Comparison of ENCODE assay signal across 18 cellular contexts in the genomic region with DNA sequence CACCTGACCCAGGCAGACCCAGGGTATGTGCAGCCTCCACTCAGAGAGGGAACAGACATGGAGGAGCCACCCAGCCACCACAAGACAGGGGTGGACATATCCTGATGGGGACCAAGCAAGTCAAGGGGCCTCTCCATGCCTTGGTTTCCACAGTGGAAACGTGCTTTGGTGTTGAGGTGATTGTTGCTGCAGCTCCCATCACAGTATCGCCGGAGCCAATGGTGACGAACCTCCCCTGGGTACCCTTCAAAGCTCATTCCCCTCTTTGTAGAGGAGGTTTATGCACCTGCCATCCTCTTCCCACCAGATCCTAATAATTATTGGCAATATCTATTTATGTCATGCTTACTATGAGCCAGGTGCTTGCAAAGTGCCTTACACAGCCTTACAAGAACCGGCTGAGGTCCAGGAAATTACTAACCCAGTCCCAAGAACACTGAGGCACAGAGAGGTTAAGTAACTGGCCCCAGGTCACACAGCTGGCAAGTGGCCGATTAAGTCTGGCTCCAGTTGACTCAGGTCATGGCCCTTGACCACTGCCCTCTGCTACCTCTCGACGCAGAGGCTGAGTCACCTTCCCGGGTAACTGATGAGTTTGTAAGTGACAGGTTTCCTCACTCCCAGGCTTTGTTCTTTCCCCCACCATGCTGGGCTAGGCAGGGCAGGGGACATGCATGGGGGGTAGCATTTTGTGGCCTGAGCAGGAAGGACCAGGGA. TPM values are rescaled to one million over a fixed set of nuclear protein-coding genes. Genes with fewer than 3 reads are reported as not detected.
DNase-seq lines count a peak whose midpoint lies in the region; ATAC-seq and TF ChIP-seq lines count a peak whose summit lies in the region.
"Had no signal": no experiment of that assay in that cellular context is flagged by ENCODE, and none has a peak within 500 bp of the region (broad histone marks: within the 10 kb centered on the region; RNA-seq: fewer than 3 reads in every experiment).

No MANE protein-coding gene starts in this region.

- H3K27ac Mint-ChIP-seq in stimulated activated effector memory CD8-positive, alpha-beta T cell treated with anti-CD3 and anti-CD28 coated beads, Interleukin-12 subunit alpha, Interleukin-12 subunit beta, amount 100 ng/mL, for 72 hours, result peak overlapping the region; percentile 48
- H3K27ac Mint-ChIP-seq: CD8-positive, alpha-beta T cell; GM23338 had no signal

- H3K9me3 ChIP-seq in sigmoid colon, result no peaks in the 10 kb centered on the region
- H3K9me3 ChIP-seq: BLaER1 treated with 17β-estradiol and CSF1 and Interleukin-3, amounts not matched to agents 10 nM and 100 nM had no signal

- ATAC-seq in Right ventricle myocardium inferior, result no peak
- ATAC-seq in Right ventricle myocardium superior (ENCODE audit: poor library complexity), result no peak
- peak; percentile 38 for ATAC-seq in left lobe of liver
- ATAC-seq in stimulated activated effector memory CD8-positive, alpha-beta T cell treated with anti-CD3 and anti-CD28 coated beads, Interleukin-12 subunit alpha, Interleukin-12 subunit beta, amount 100 ng/mL, for 72 hours, result no peak
- no peak for ATAC-seq in HG02642 (IDR thresholded peaks at IDR 0.05; ENCODE audit: poor library complexity, unreplicated experiment)
- ATAC-seq: CD8-positive, alpha-beta T cell; GM23338; HCT116 had no signal

- H3K4me1 Mint-ChIP-seq in stimulated activated effector memory CD8-positive, alpha-beta T cell treated with anti-CD3 and anti-CD28 coated beads, Interleukin-12 subunit alpha, Interleukin-12 subunit beta, amount 100 ng/mL, for 72 hours, result no peaks in the 10 kb centered on the region
- H3K4me1 Mint-ChIP-seq: GM23338 had no signal

- no peaks in the 10 kb centered on the region for H3K9me3 Mint-ChIP-seq in stimulated activated effector memory CD8-positive, alpha-beta T cell treated with anti-CD3 and anti-CD28 coated beads, Interleukin-12 subunit alpha, Interleukin-12 subunit beta, amount 100 ng/mL, for 72 hours
- H3K9me3 Mint-ChIP-seq: CD8-positive, alpha-beta T cell had no signal

- 91 to 92% methylated on average over 9 of the region's 9 CpGs for WGBS in sigmoid colon, 2 donors

- no peak for TF ChIP-seq CTCF in sigmoid colon (IDR thresholded peaks at IDR 0.05)

- H3K4me3 Mint-ChIP-seq in stimulated activated effector memory CD8-positive, alpha-beta T cell treated with anti-CD3 and anti-CD28 coated beads, Interleukin-12 subunit alpha, Interleukin-12 subunit beta, amount 100 ng/mL, for 72 hours, result no peak overlapping the region
- H3K4me3 Mint-ChIP-seq: CD8-positive, alpha-beta T cell; GM23338 had no signal

- TF ChIP-seq EP300 in sigmoid colon (IDR thresholded peaks at IDR 0.05), result no peak

- no peaks in the 10 kb centered on the region for H3K36me3 Mint-ChIP-seq in stimulated activated effector memory CD8-positive, alpha-beta T cell treated with anti-CD3 and anti-CD28 coated beads, Interleukin-12 subunit alpha, Interleukin-12 subunit beta, amount 100 ng/mL, for 72 hours
- H3K36me3 Mint-ChIP-seq: CD8-positive, alpha-beta T cell had no signal

- H3K27me3 ChIP-seq in sigmoid colon, result no peaks in the 10 kb centered on the region
- H3K27me3 ChIP-seq: BLaER1 treated with 17β-estradiol and CSF1 and Interleukin-3, amounts not matched to agents 10 nM and 100 nM had no signal

- DNase-seq in Right ventricle myocardium inferior (ENCODE audit: missing footprints) (peak; percentile 34), Right ventricle myocardium superior (no peak), left lobe of liver (ENCODE audit: low spot score) (no peak), sigmoid colon (no peak), NCI-H1694 (lab: John Stamatoyannopoulos, UW) (no peak)
- DNase-seq in stimulated activated effector memory CD8-positive, alpha-beta T cell treated with anti-CD3 and anti-CD28 coated beads, Interleukin-12 subunit alpha, Interleukin-12 subunit beta, amount 100 ng/mL, for 72 hours (ENCODE audit: low spot score in 2 of 2), result no peak
- DNase-seq: Calu3; CD8-positive, alpha-beta T cell; DMS79 treated with DMSO at 0.1 percent for 48 hours; GF-D8 had no signal

- intact Hi-C loops in Right ventricle myocardium inferior (cut with DNase I), result no loop called here
- intact Hi-C loops in Right ventricle myocardium superior (cut with DNase I), result no loop called here
- intact Hi-C loops in sigmoid colon (cut with DNase I), result no loop called here

- no peak overlapping the region for H3K27ac ChIP-seq in sigmoid colon
- H3K27ac ChIP-seq: 22Rv1; BLaER1 treated with 17β-estradiol and CSF1 and Interleukin-3, amounts not matched to agents 10 nM and 100 nM had no signal

- H3K36me3 ChIP-seq in sigmoid colon, result no peaks in the 10 kb centered on the region
- H3K36me3 ChIP-seq: BLaER1 treated with 17β-estradiol and CSF1 and Interleukin-3, amounts not matched to agents 10 nM and 100 nM had no signal

- no peak overlapping the region for H3K4me3 ChIP-seq in sigmoid colon
- H3K4me3 ChIP-seq: BLaER1 treated with 17β-estradiol and CSF1 and Interleukin-3, amounts not matched to agents 10 nM and 100 nM; GM23338 had no signal

- no peak for TF ChIP-seq POLR2A in sigmoid colon (IDR thresholded peaks at IDR 0.05)

- no peaks in the 10 kb centered on the region for H3K4me1 ChIP-seq in sigmoid colon

RNA-seq across cellular contexts. Expression of gene SLC12A3, which starts 20.6 kb away (rescaled TPM):
- not detected for total RNA-seq in Right ventricle myocardium inferior
- total RNA-seq in Right ventricle myocardium superior, result not detected
- not detected for total RNA-seq in left lobe of liver
- total RNA-seq in sigmoid colon, result not detected
- under 1 TPM in 1 of 3 donors, not detected in 2; 0.16 TPM for polyA plus RNA-seq in sigmoid colon
- total RNA-seq: A673; Calu3; CD8-positive, alpha-beta T cell; GM23338; HT-29 had no signal
- polyA plus RNA-seq: AG04450, GM23338 had no signal

RNA-seq across cellular contexts. Expression of gene HERPUD1, which starts 46.3 kb away (rescaled TPM):
- total RNA-seq in Right ventricle myocardium inferior, result 114 TPM
- total RNA-seq in Right ventricle myocardium superior, result 105 TPM
- total RNA-seq in left lobe of liver, result 122 TPM
- 10 to 100 TPM; 63.1 to 93.1 (median 73.1) TPM for total RNA-seq in sigmoid colon
- polyA plus RNA-seq in sigmoid colon, result 100 to 1,000 TPM in 1 of 3 donors, 10 to 100 TPM in 2; 54.1 to 119 (median 59.2) TPM
